In the genomic region with DNA sequence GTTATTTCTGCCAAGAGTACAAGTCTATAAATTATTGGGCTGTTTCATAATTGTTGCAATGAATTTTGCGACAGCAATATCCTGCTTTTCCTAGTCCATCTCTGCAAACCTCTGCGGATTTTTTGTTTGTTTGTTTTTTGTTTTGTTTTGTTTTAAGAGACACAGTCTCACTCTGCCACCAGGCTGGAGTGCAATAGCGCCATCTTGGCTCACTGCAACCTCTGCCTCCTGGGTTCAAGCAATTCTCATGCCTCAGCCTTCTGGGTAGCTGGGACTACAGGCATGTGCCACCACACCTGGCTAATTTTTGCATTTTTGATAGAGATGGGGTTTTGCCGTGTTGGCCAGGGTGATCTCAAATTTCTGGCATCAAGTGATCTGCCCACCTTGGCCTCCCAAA, we compare ENCODE assay signal across 9 cellular contexts. TPM values are rescaled to one million over a fixed set of nuclear protein-coding genes. Genes with fewer than 3 reads are reported as not detected.
"Had no signal": no experiment of that assay in that cellular context is flagged by ENCODE, and none has a peak within 500 bp of the region (broad histone marks: within the 10 kb centered on the region; RNA-seq: fewer than 3 reads in every experiment).

No MANE protein-coding gene starts in this region.

RNA-seq across cellular contexts. Expression of gene TIMD4, which starts 37.3 kb away (rescaled TPM):
- total RNA-seq: dermis blood vessel endothelial cell, esophagus squamous epithelium, kidney epithelial cell, lung microvascular endothelial cell, mesothelial cell of epicardium, occipital lobe, ovary, temporal lobe, vagina had no signal
